1 cellular context compared by ENCODE assay signal in genomic region chr10:128066954-128067382, GRCh38.
TF ChIP-seq lines count a peak whose summit lies in the region.

No MANE protein-coding gene starts in this region.

TF ChIP-seq in H1, 55 proteins besides CTCF, POLR2A, EP300 and RAD21:
- TF ChIP-seq CHD7 (IDR thresholded peaks at IDR 0.05; ENCODE audit: insufficient replicate concordance, low read length) = no peak
- TF ChIP-seq ATF2 (IDR thresholded peaks at IDR 0.05; ENCODE audit: low read length) = no peak
- TF ChIP-seq SIN3A (conservative IDR thresholded peaks at IDR 0.05 in 1 of 2, IDR thresholded peaks at IDR 0.05 in 1 of 2; ENCODE audit: low read depth in 1 of 2, low read length in 2 of 2) = no peak
- no peak for TF ChIP-seq RBBP5 (IDR thresholded peaks at IDR 0.05; ENCODE audit: borderline replicate concordance, low read depth, low read length)
- no peak for TF ChIP-seq MAFK (IDR thresholded peaks at IDR 0.05; ENCODE audit: low read depth, low read length)
- TF ChIP-seq SIRT6 (IDR thresholded peaks at IDR 0.05; ENCODE audit: low read length) = no peak
- TF ChIP-seq EZH2 (IDR thresholded peaks at IDR 0.05; ENCODE audit: low read depth, low read length, severe bottlenecking) = no peak
- no peak for TF ChIP-seq CHD2 (IDR thresholded peaks at IDR 0.05; ENCODE audit: low read length)
- TF ChIP-seq TAF7 (optimal IDR thresholded peaks at IDR 0.05; ENCODE audit: borderline replicate concordance, low read depth, low read length) = no peak
- TF ChIP-seq SP2 (IDR thresholded peaks at IDR 0.05; ENCODE audit: low read length) = no peak
- no peak for TF ChIP-seq CREB1 (IDR thresholded peaks at IDR 0.05)
